Comparison of ENCODE assay signal across 26 cellular contexts in the genomic region with DNA sequence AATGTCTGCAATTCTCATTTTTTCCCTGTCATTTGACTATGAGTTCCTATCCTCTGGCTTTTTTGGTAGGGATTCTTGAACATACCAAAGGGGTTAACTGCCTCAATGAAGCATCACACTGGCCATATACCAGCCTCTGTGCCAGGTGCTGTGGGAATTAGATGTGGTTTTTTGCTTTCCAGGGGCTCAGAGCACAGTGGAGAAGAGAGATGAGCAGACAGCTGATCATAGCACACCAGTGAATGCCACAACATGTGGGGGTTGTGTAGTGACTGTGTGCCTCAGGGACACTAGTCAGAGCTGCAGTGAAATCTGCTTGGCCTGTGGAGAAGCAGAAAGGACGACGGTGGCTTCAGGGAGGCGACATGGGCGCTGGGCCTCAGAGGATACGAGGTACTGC. TPM values are rescaled to one million over a fixed set of nuclear protein-coding genes. Genes with fewer than 3 reads are reported as not detected.
"Had no signal": no experiment of that assay in that cellular context is flagged by ENCODE, and none has a peak within 500 bp of the region (broad histone marks: within the 10 kb centered on the region; RNA-seq: fewer than 3 reads in every experiment).

No MANE protein-coding gene starts in this region.

- FAIRE-seq: endometrium, islet of Langerhans, keratinocyte had no signal

- H3K4me3 Mint-ChIP-seq: dendritic cell treated with granulocyte-macrophage colony-stimulating factor and Interleukin-4, amounts not matched to agents 40 ng/mL and 50 ng/mL, for 4 days; effector memory CD8-positive, alpha-beta T cell; endodermal cell had no signal

- H3K4me1 ChIP-seq: colonic mucosa, esophagus squamous epithelium, gastrocnemius medialis had no signal

- H3K9me3 Mint-ChIP-seq: dendritic cell treated with granulocyte-macrophage colony-stimulating factor and Interleukin-4, amounts not matched to agents 40 ng/mL and 50 ng/mL, for 4 days; effector memory CD8-positive, alpha-beta T cell; endodermal cell had no signal

- H3K27ac Mint-ChIP-seq: dendritic cell treated with granulocyte-macrophage colony-stimulating factor and Interleukin-4, amounts not matched to agents 40 ng/mL and 50 ng/mL, for 4 days; effector memory CD8-positive, alpha-beta T cell; endodermal cell had no signal

- H3K27ac ChIP-seq: colonic mucosa, epithelial cell of prostate, esophagus squamous epithelium, gastrocnemius medialis, heart right ventricle, left lung, lower lobe of right lung had no signal

- DNase-seq: colonic mucosa; cortex of kidney; effector CD8-positive, alpha-beta T cell; effector memory CD8-positive, alpha-beta T cell; endodermal cell; erythroblast; esophagus squamous epithelium; foreskin fibroblast; foreskin melanocyte; gastrocnemius medialis; glutamatergic neuron; head of caudate nucleus; heart right ventricle; hippocampal formation; left cardiac atrium; left lung; left ventricle myocardium superior; lower lobe of right lung; mesendoderm; midbrain had no signal

- H3K9me3 ChIP-seq: colonic mucosa, esophagus squamous epithelium, gastrocnemius medialis, heart right ventricle, left lung, lower lobe of right lung had no signal

- H3K4me3 ChIP-seq: colonic mucosa, esophagus squamous epithelium, gastrocnemius medialis, heart right ventricle, left lung, lower lobe of right lung had no signal

- H3K27me3 ChIP-seq: colonic mucosa, gastrocnemius medialis, heart right ventricle, left lung had no signal

- ATAC-seq: effector memory CD8-positive, alpha-beta T cell; esophagus mucosa; gastrocnemius medialis; left cardiac atrium; left lung; left ventricle myocardium superior; lower lobe of right lung had no signal

- H3K36me3 ChIP-seq: colonic mucosa, esophagus squamous epithelium, gastrocnemius medialis, heart right ventricle, left lung, lower lobe of right lung had no signal

RNA-seq across cellular contexts. Expression of a gene that starts 30.8 kb away (rescaled TPM):
- polyA plus RNA-seq: keratinocyte had no signal
